In the genomic region with DNA sequence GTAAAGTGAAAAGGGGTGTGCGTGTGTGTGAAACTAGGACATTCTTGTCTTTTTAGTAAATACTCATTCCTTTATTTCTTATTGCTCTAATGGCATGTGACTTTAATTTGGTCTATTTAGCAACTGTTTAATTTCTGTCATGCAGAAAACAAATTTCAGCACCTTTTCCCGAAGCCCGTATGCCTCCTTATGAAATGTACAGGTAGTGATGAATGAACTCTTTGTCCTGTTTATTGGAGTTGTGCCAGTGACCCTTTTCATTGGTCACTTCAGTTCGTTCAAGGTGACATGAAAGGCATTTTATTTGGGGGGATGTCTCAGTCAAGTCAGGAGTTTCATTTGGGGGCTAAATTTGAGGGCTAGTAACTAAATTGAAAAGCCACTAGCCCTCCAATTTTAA, we compare ENCODE assay signal across 18 cellular contexts.
"Had no signal": no experiment of that assay in that cellular context is flagged by ENCODE, and none has a peak within 500 bp of the region (broad histone marks: within the 10 kb centered on the region; RNA-seq: fewer than 3 reads in every experiment).

No MANE protein-coding gene starts in this region.

- DNase-seq: activated gamma-delta T cell treated with Interleukin-2 at 50 U/mL for 16 hours; activated T-cell treated with anti-CD3 and anti-CD28 coated beads, Interleukin-2, amount 50 U/mL, for 1 hour; esophagus squamous epithelium; gastrocnemius medialis; left colon; natural killer cell; ovary; stimulated activated CD4-positive, alpha-beta T cell treated with anti-CD3 and anti-CD28 coated beads, Interleukin-2, amount 100 ng/mL, for 48 hours; stimulated activated CD8-positive, alpha-beta memory T cell treated with anti-CD3 and anti-CD28 coated beads, Interleukin-4, amount 100 ng/mL, for 48 hours; stimulated activated naive B cell treated with anti-CD40 and anti-IgM and Interleukin-4, amounts not matched to agents 10 μg/mL and 1 μg/mL and 100 μg/mL, for 72 hours; T-cell; testis; upper lobe of right lung had no signal

- H3K4me3 Mint-ChIP-seq: activated naive CD4-positive, alpha-beta T cell treated with anti-CD3 and anti-CD28 coated beads, Interleukin-2, amount 50 U/mL, for 24 hours; mesothelial cell of epicardium; natural killer cell; stimulated activated naive B cell treated with anti-CD40 and anti-IgM and Interleukin-4, amounts not matched to agents 10 μg/mL and 1 μg/mL and 100 μg/mL, for 72 hours; T-cell; T-helper 2 cell treated with Interferon-gamma antibody and Interleukin-4, amounts not matched to agents 5 μg/mL and 100 μg/mL, for 36 hours had no signal

- H3K9me3 ChIP-seq: esophagus squamous epithelium, gastrocnemius medialis, neutrophil, ovary, testis, upper lobe of right lung had no signal

- H3K9me3 Mint-ChIP-seq: activated naive CD4-positive, alpha-beta T cell treated with anti-CD3 and anti-CD28 coated beads, Interleukin-2, amount 50 U/mL, for 24 hours; mesothelial cell of epicardium; natural killer cell; T-cell; T-helper 2 cell treated with Interferon-gamma antibody and Interleukin-4, amounts not matched to agents 5 μg/mL and 100 μg/mL, for 36 hours had no signal

- H3K4me1 ChIP-seq: gastrocnemius medialis had no signal

- H3K27ac Mint-ChIP-seq: activated naive CD4-positive, alpha-beta T cell treated with anti-CD3 and anti-CD28 coated beads, Interleukin-2, amount 50 U/mL, for 24 hours; natural killer cell; stimulated activated naive B cell treated with anti-CD40 and anti-IgM and Interleukin-4, amounts not matched to agents 10 μg/mL and 1 μg/mL and 100 μg/mL, for 72 hours; T-cell; T-helper 2 cell treated with Interferon-gamma antibody and Interleukin-4, amounts not matched to agents 5 μg/mL and 100 μg/mL, for 36 hours had no signal

- H3K4me3 ChIP-seq: coronary artery, esophagus squamous epithelium, gastrocnemius medialis, ovary, testis, upper lobe of right lung had no signal

- H3K36me3 ChIP-seq: esophagus squamous epithelium, gastrocnemius medialis, neutrophil, ovary, upper lobe of right lung had no signal

- H3K27ac ChIP-seq: esophagus squamous epithelium, gastrocnemius medialis, neutrophil, testis, upper lobe of right lung had no signal

- H3K27me3 Mint-ChIP-seq: activated naive CD4-positive, alpha-beta T cell treated with anti-CD3 and anti-CD28 coated beads, Interleukin-2, amount 50 U/mL, for 24 hours; stimulated activated naive B cell treated with anti-CD40 and anti-IgM and Interleukin-4, amounts not matched to agents 10 μg/mL and 1 μg/mL and 100 μg/mL, for 72 hours; T-cell had no signal

- ATAC-seq: gastrocnemius medialis; left colon; natural killer cell; stimulated activated naive B cell treated with anti-CD40 and anti-IgM and Interleukin-4, amounts not matched to agents 10 μg/mL and 1 μg/mL and 100 μg/mL, for 72 hours; T-cell had no signal

- H3K27me3 ChIP-seq: esophagus squamous epithelium, gastrocnemius medialis, neutrophil, ovary, testis, upper lobe of right lung had no signal

- H3K36me3 Mint-ChIP-seq: mesothelial cell of epicardium, natural killer cell had no signal
